Comparison of ENCODE assay signal across 1 cellular context in the genomic region with DNA sequence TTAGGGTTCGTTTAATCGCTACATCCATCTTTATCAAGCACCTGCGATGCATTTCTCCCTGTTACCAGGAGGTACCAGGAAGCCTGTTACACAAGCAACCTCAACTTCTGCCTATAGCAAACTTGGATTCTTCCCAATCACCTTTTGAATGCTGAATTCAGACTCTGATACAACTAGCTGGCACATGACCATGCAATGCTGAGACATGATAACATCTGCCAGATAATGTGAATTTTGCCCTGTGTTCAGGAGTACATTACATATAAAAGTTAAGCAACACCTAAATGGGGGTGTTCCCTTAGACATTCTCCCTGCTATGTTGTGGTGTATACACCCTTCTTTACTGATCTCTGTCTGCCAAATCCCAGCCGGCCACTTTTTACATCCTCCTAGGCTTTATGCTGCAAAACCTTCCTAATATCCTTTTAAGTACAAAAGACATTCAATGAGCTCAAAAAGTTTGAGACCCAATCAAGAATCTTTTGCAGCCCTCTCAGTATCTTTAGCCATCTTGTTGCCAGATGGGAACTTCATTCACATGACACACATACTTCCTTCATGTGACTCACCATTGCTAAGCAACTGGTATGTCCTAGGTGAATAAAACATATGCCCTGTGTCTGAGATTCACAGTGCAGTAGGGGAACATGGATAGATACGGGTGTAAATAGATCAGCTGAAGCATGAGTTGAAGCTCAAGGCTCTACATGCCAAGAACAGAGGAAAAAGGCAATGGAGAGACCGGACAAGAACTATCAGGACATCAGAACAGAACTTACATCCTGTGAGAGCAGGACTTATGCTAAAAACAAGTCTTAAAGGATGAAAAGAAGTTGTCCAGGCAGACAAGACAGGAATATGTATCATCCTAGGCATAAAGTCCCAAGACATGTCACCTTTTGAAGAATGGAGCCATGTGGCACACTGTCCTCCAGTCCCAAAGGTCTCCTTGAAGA.
TF ChIP-seq lines count a peak whose summit lies in the region.

No MANE protein-coding gene starts in this region.

TF ChIP-seq in liver, 16 proteins besides CTCF, POLR2A, EP300 and RAD21 (continued from another document):
- TF ChIP-seq, protein P1, sequence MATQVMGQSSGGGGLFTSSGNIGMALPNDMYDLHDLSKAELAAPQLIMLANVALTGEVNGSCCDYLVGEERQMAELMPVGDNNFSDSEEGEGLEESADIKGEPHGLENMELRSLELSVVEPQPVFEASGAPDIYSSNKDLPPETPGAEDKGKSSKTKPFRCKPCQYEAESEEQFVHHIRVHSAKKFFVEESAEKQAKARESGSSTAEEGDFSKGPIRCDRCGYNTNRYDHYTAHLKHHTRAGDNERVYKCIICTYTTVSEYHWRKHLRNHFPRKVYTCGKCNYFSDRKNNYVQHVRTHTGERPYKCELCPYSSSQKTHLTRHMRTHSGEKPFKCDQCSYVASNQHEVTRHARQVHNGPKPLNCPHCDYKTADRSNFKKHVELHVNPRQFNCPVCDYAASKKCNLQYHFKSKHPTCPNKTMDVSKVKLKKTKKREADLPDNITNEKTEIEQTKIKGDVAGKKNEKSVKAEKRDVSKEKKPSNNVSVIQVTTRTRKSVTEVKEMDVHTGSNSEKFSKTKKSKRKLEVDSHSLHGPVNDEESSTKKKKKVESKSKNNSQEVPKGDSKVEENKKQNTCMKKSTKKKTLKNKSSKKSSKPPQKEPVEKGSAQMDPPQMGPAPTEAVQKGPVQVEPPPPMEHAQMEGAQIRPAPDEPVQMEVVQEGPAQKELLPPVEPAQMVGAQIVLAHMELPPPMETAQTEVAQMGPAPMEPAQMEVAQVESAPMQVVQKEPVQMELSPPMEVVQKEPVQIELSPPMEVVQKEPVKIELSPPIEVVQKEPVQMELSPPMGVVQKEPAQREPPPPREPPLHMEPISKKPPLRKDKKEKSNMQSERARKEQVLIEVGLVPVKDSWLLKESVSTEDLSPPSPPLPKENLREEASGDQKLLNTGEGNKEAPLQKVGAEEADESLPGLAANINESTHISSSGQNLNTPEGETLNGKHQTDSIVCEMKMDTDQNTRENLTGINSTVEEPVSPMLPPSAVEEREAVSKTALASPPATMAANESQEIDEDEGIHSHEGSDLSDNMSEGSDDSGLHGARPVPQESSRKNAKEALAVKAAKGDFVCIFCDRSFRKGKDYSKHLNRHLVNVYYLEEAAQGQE (IDR thresholded peaks at IDR 0.05) = peak; percentile 21
